Comparison of ENCODE assay signal across 8 cellular contexts in the genomic region with DNA sequence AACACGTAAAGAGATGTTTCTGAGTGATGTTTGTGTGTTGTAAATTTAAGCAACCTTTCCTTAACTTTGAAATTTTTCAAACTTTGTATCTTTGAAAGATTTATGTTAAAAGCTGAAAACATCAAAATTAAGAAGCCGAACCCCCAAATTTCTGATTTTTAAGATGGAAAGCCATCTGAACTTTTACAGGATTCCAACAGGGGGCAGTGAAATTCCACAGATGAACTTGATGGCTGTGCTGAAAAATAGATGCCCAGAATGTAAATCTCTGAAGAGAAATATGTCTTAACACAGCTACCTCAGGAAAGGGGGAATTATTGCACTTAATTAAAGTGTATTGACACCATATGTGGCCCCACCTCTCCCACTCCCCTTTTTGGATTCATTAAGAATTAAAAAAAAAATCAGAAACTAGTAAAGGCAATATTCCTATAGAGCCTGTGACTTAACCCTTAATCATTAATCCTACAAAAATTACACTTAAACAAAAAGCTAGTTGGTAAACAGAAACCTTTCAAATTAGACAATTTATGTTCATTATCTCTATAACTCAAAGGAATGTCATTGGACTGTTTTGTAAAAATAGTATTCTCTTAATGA.
DNase-seq lines count a peak whose midpoint lies in the region; ATAC-seq, FAIRE-seq and TF ChIP-seq lines count a peak whose summit lies in the region.

No MANE protein-coding gene starts in this region.

- H3K4me3 ChIP-seq in Loucy (ENCODE audit: low read length, poor library complexity, severe bottlenecking) (no peak overlapping the region), keratinocyte (ENCODE audit: control insufficient read depth in 2 of 3, extremely low read depth in 1 of 3, insufficient read depth in 2 of 3, low read depth in 1 of 3, low read length in 3 of 3) (no peak overlapping the region)

- H3K9me3 ChIP-seq in Loucy (ENCODE audit: insufficient read depth, low read depth, low read length) = no peaks in the 10 kb centered on the region
- no peaks in the 10 kb centered on the region for H3K9me3 ChIP-seq in keratinocyte (ENCODE audit: control insufficient read depth, low read depth, low read length)

- H2AFZ ChIP-seq in Loucy (ENCODE audit: low read length) = no peak overlapping the region
- H2AFZ ChIP-seq in keratinocyte (ENCODE audit: control insufficient read depth, low read length) = no peak overlapping the region

- H3K4me2 ChIP-seq in Loucy (ENCODE audit: low read depth, low read length, poor library complexity, severe bottlenecking) (no peak overlapping the region), keratinocyte (ENCODE audit: control insufficient read depth, extremely low read depth, insufficient read depth, low read depth, low read length) (no peak overlapping the region)

- H3K9ac ChIP-seq in Loucy (ENCODE audit: low read depth, low read length, poor library complexity, severe bottlenecking) (no peak overlapping the region), keratinocyte (ENCODE audit: control insufficient read depth, extremely low read depth, insufficient read depth, low read length) (no peak overlapping the region)

- TF ChIP-seq POLR2A in GM18505 (IDR thresholded peaks at IDR 0.05; ENCODE audit: borderline replicate concordance, extremely low read depth, insufficient read depth, insufficient read length) = no peak

- no peaks in the 10 kb centered on the region for H3K4me1 ChIP-seq in Loucy (ENCODE audit: insufficient read depth, low read length, poor library complexity, severe bottlenecking)
- H3K4me1 ChIP-seq in keratinocyte (ENCODE audit: control insufficient read depth, extremely low read depth, insufficient read depth, low read length) = no peaks in the 10 kb centered on the region

- peaks cover 4% of the 10 kb centered on the region for H3K9me3 Mint-ChIP-seq in natural killer cell treated with Interleukin-12 subunit alpha and Interleukin-12 subunit beta and Interleukin-15 and Interleukin-18, amount 100 ng/mL, for 72 hours

- H3K27me3 ChIP-seq in Loucy (ENCODE audit: insufficient read depth, low read length, poor library complexity, severe bottlenecking) = no peaks in the 10 kb centered on the region
- H3K27me3 ChIP-seq in keratinocyte (ENCODE audit: control insufficient read depth, extremely low read depth, insufficient read depth, low read length) = no peaks in the 10 kb centered on the region

- no peaks in the 10 kb centered on the region for H3K9me1 ChIP-seq in keratinocyte (ENCODE audit: control insufficient read depth, extremely low read depth, insufficient read depth, low read length)

- H3K36me3 ChIP-seq in Loucy (ENCODE audit: insufficient read depth, low read length) (no peaks in the 10 kb centered on the region), keratinocyte (ENCODE audit: control insufficient read depth in 2 of 2, extremely low read depth in 1 of 2, insufficient read depth in 2 of 2, low read length in 2 of 2) (no peaks in the 10 kb centered on the region)

- H3K4me3 Mint-ChIP-seq in natural killer cell treated with Interleukin-12 subunit alpha and Interleukin-12 subunit beta and Interleukin-15 and Interleukin-18, amount 100 ng/mL, for 72 hours = no peak overlapping the region

- TF ChIP-seq CTCF in Loucy (conservative IDR thresholded peaks at IDR 0.05; ENCODE audit: low read length) (peak; percentile 67), VCaP (conservative IDR thresholded peaks at IDR 0.05) (peak; percentile 78), keratinocyte (optimal IDR thresholded peaks at IDR 0.05 in 1 of 3, IDR thresholded peaks at IDR 0.05 in 1 of 3, conservative IDR thresholded peaks at IDR 0.05 in 1 of 3; ENCODE audit: extremely low read depth in 1 of 3, insufficient read depth in 2 of 3, low read length in 3 of 3) (peak in 2 of 3 experiments; percentile 56 to 61)

- no peaks in the 10 kb centered on the region for H3K4me1 Mint-ChIP-seq in natural killer cell treated with Interleukin-12 subunit alpha and Interleukin-12 subunit beta and Interleukin-15 and Interleukin-18, amount 100 ng/mL, for 72 hours (ENCODE audit: low read depth in 2 of 2)

- no peaks in the 10 kb centered on the region for H3K27me3 Mint-ChIP-seq in natural killer cell treated with Interleukin-12 subunit alpha and Interleukin-12 subunit beta and Interleukin-15 and Interleukin-18, amount 100 ng/mL, for 72 hours

- FAIRE-seq in keratinocyte (lab: Jason Lieb, UNC) = peak; percentile 55

- H3K9me2 ChIP-seq in Loucy (replicated peaks; ENCODE audit: low read depth, low read length) = no peaks in the 10 kb centered on the region

- no peak overlapping the region for H3K27ac Mint-ChIP-seq in natural killer cell treated with Interleukin-12 subunit alpha and Interleukin-12 subunit beta and Interleukin-15 and Interleukin-18, amount 100 ng/mL, for 72 hours

- no peaks in the 10 kb centered on the region for H3F3A ChIP-seq in Loucy (ENCODE audit: low read depth)

- ATAC-seq in natural killer cell treated with Interleukin-12 subunit alpha and Interleukin-12 subunit beta and Interleukin-15 and Interleukin-18, amount 100 ng/mL, for 72 hours = no peak
- ATAC-seq in GM18505 (IDR thresholded peaks at IDR 0.05; ENCODE audit: unreplicated experiment) (no peak), GM19463 (IDR thresholded peaks at IDR 0.05; ENCODE audit: unreplicated experiment) (no peak)

- H3K36me3 Mint-ChIP-seq in natural killer cell treated with Interleukin-12 subunit alpha and Interleukin-12 subunit beta and Interleukin-15 and Interleukin-18, amount 100 ng/mL, for 72 hours = no peaks in the 10 kb centered on the region

- H4K20me1 ChIP-seq in Loucy (ENCODE audit: insufficient read depth, low read length, poor library complexity, severe bottlenecking) = no peaks in the 10 kb centered on the region
- H4K20me1 ChIP-seq in keratinocyte (ENCODE audit: control insufficient read depth, extremely low read depth, insufficient read depth, low read length) = no peaks in the 10 kb centered on the region

- H3K79me2 ChIP-seq in Loucy (ENCODE audit: insufficient read depth, low read length) (no peaks in the 10 kb centered on the region), keratinocyte (ENCODE audit: control insufficient read depth, insufficient read depth, low read length) (no peaks in the 10 kb centered on the region)

- DNase-seq in EH (ENCODE audit: low read depth) (peak; percentile 29), keratinocyte (ENCODE audit: low read depth, low spot score) (no peak)
- DNase-seq in natural killer cell treated with Interleukin-12 subunit alpha and Interleukin-12 subunit beta and Interleukin-15 and Interleukin-18, amount 100 ng/mL, for 72 hours (ENCODE audit: low spot score) = no peak
- DNase-seq in activated CD4-positive, CD25-positive, alpha-beta regulatory T cell treated with anti-CD3 and anti-CD28 coated beads, Interleukin-2, amount 50 U/mL, for 72 hours = no peak

- H3K27ac ChIP-seq in VCaP (no peak overlapping the region), keratinocyte (ENCODE audit: control insufficient read depth, insufficient read depth, low read length) (no peak overlapping the region)

- dilution Hi-C loops in keratinocyte (cut with MboI; ENCODE audit: extremely low pct_ligation_motif_present, low sequenced_read_pairs) = no loop called here
